8 cellular contexts compared by ENCODE assay signal in genomic region chr10:87210309-87210708, GRCh38. TPM values are rescaled to one million over a fixed set of nuclear protein-coding genes. Genes with fewer than 3 reads are reported as not detected.
DNase-seq lines count a peak whose midpoint lies in the region; ATAC-seq, FAIRE-seq and TF ChIP-seq lines count a peak whose summit lies in the region.
"Not testable (repeated sequence)": the region's sequence is repeated elsewhere in the genome, so short reads cannot be mapped to it uniquely, and the experiment has no call there.
"Had no signal": no experiment of that assay in that cellular context is flagged by ENCODE, and none has a peak within 500 bp of the region (broad histone marks: within the 10 kb centered on the region; RNA-seq: fewer than 3 reads in every experiment).

No MANE protein-coding gene starts in this region.

- FAIRE-seq in RCC 7860 (lab: Jason Lieb, UNC), result peak; percentile 68
- FAIRE-seq in endometrium (lab: Jason Lieb, UNC), result peak; percentile 26
- FAIRE-seq in islet of Langerhans (lab: Jason Lieb, UNC), result peak; percentile 38

- H3K36me3 ChIP-seq in HCT116 (ENCODE audit: control insufficient read depth in 1 of 2, insufficient read depth in 2 of 2, low read length in 2 of 2); left lung: not testable (repeated sequence)

- intact Hi-C loops in Calu3 (cut with micrococcal nuclease; ENCODE audit: unreplicated experiment); HCT116 (cut with micrococcal nuclease); left lung (cut with DNase I): not testable (repeated sequence)

- ATAC-seq in HCT116 (peak; percentile 83), left lung (peak; percentile 20)

- TF ChIP-seq CTCF in Calu3 (IDR thresholded peaks at IDR 0.05; ENCODE audit: unreplicated experiment); HCT116 (IDR thresholded peaks at IDR 0.05 in 2 of 3, conservative IDR thresholded peaks at IDR 0.05 in 1 of 3; ENCODE audit: borderline replicate concordance in 1 of 3, insufficient read depth in 1 of 3, low read depth in 2 of 3, low read length in 2 of 3); left lung (IDR thresholded peaks at IDR 0.05): not testable (repeated sequence)

- not testable (repeated sequence) for H3K36me3 Mint-ChIP-seq in Calu3 (ENCODE audit: insufficient read depth, unreplicated experiment)

- not testable (repeated sequence) for H2AFZ ChIP-seq in HCT116 (ENCODE audit: low read depth, low read length, poor library complexity, severe bottlenecking)

- H3K4me1 Mint-ChIP-seq in Calu3 (ENCODE audit: low read depth, unreplicated experiment), result not testable (repeated sequence)

- POLR2A ChIA-PET in HCT116 (lab: Charles Lee), result not testable (repeated sequence)

- not testable (repeated sequence) for BruUV-seq in Calu3 (replicated peaks; lab: Mats Ljungman, UMichigan); HCT116 (replicated peaks; lab: Mats Ljungman, UMichigan)

- not testable (repeated sequence) for H3K9me3 ChIP-seq in HCT116 (ENCODE audit: control insufficient read depth in 1 of 2, insufficient read depth in 1 of 2, low read depth in 1 of 2, low read length in 2 of 2); left lung

- not testable (repeated sequence) for H3K27me3 ChIP-seq in HCT116 (ENCODE audit: insufficient read depth, low read length); left lung

- not testable (repeated sequence) for H3K9me2 ChIP-seq in HCT116 (ENCODE audit: insufficient read depth)

- DNase-seq in Calu3 (peak; percentile 20), HCT116 (ENCODE audit: low read depth, low spot score) (peak; percentile 65), RCC 7860 (ENCODE audit: low spot score) (peak; percentile 13), amniotic epithelial cell (ENCODE audit: low read depth) (peak; percentile 7)
- DNase-seq in left lung, result not testable (repeated sequence)

- TF ChIP-seq RAD21 in HCT116 (IDR thresholded peaks at IDR 0.05; ENCODE audit: low read depth), result not testable (repeated sequence)

- not testable (repeated sequence) for H3K4me2 ChIP-seq in HCT116 (ENCODE audit: low read length)

- RAD21 ChIA-PET in HCT116 (lab: Charles Lee; ENCODE audit: low non-redundant PET in 1 of 2, low total read pairs in 2 of 2, uncharacterized antibody in 2 of 2, unreplicated experiment in 2 of 2), result not testable (repeated sequence)

- H3K4me3 ChIP-seq in HCT116 (replicated peaks in 1 of 2; ENCODE audit: low read depth in 1 of 2, low read length in 2 of 2); left lung: not testable (repeated sequence)

- not testable (repeated sequence) for H4K20me1 ChIP-seq in HCT116 (ENCODE audit: insufficient read depth)

- not testable (repeated sequence) for H3K9me3 Mint-ChIP-seq in Calu3 (ENCODE audit: low read depth, unreplicated experiment)

- not testable (repeated sequence) for H3K27ac ChIP-seq in HCT116 (ENCODE audit: low read depth, low read length); left lung

- not testable (repeated sequence) for H3K9ac ChIP-seq in HCT116 (ENCODE audit: low read length)

- H3K27me3 Mint-ChIP-seq in Calu3 (ENCODE audit: unreplicated experiment), result not testable (repeated sequence)

- not testable (repeated sequence) for H3K79me2 ChIP-seq in HCT116 (ENCODE audit: insufficient read depth, low read length)

- CTCF ChIA-PET in Calu3 (lab: Charles Lee); HCT116 (lab: Charles Lee): not testable (repeated sequence)

- not testable (repeated sequence) for H3K27ac Mint-ChIP-seq in Calu3 (ENCODE audit: unreplicated experiment)

- H3K4me1 ChIP-seq in HCT116 (ENCODE audit: control insufficient read depth in 1 of 2, insufficient read depth in 2 of 2, low read length in 2 of 2), result peaks cover 10 to 27% of the 10 kb centered on the region in 2 experiments
- H3K4me1 ChIP-seq in left lung, result not testable (repeated sequence)

- not testable (repeated sequence) for H3K4me3 Mint-ChIP-seq in Calu3 (ENCODE audit: low read depth, unreplicated experiment)

- TF ChIP-seq POLR2A in HCT116 (IDR thresholded peaks at IDR 0.05; ENCODE audit: borderline replicate concordance, extremely low read depth, insufficient read depth, insufficient read length), result not testable (repeated sequence)

RNA-seq across cellular contexts. Expression of gene NUTM2A, which starts 14.9 kb away (rescaled TPM):
- total RNA-seq in Calu3 (2022), result 1.0 and 1.1 TPM in 2 replicates
- 0.59 TPM for total RNA-seq in HCT116 (2021; ENCODE audit: unreplicated experiment)
- 0.46 and 0.90 TPM in 2 replicates for polyA plus RNA-seq in HCT116 (2012)
- total RNA-seq in left lung, result 1 to 10 TPM in 1 of 2 donors, under 1 TPM in 1; 0.20 to 1.5 TPM
- total RNA-seq: HT-29 had no signal
